ENCODE assay signal across 11 cellular contexts in genomic region chr14:35480119-35480769, GRCh38. TPM values are rescaled to one million over a fixed set of nuclear protein-coding genes. Genes with fewer than 3 reads are reported as not detected.
DNase-seq lines count a peak whose midpoint lies in the region; ATAC-seq and TF ChIP-seq lines count a peak whose summit lies in the region.
"Had no signal": no experiment of that assay in that cellular context is flagged by ENCODE, and none has a peak within 500 bp of the region (broad histone marks: within the 10 kb centered on the region; RNA-seq: fewer than 3 reads in every experiment).

No MANE protein-coding gene starts in this region.

- no peak for TF ChIP-seq CTCF in glutamatergic neuron (IDR thresholded peaks at IDR 0.05; ENCODE audit: partially characterized antibody, unreplicated experiment)

- H3K36me3 Mint-ChIP-seq in glutamatergic neuron (ENCODE audit: unreplicated experiment), result no peaks in the 10 kb centered on the region

- DNase-seq in astrocyte of the hippocampus (ENCODE audit: low read depth, low spot score), result peak; percentile 17
- DNase-seq in glutamatergic neuron, result no peak
- no peak for DNase-seq in activated gamma-delta T cell treated with Interleukin-2 at 50 U/mL for 16 hours
- no peak for DNase-seq in NCI-H2107 (lab: John Stamatoyannopoulos, UW)
- DNase-seq in DMS153 (lab: John Stamatoyannopoulos, UW), result no peak
- DNase-seq: activated CD4-positive, CD25-positive, alpha-beta regulatory T cell treated with anti-CD3 and anti-CD28 coated beads, Interleukin-2, amount 50 U/mL, for 72 hours; left colon had no signal

- H3K4me1 Mint-ChIP-seq in glutamatergic neuron (ENCODE audit: low read depth, unreplicated experiment), result peaks cover 4% of the 10 kb centered on the region

- ATAC-seq in GM18499 (IDR thresholded peaks at IDR 0.05; ENCODE audit: insufficient read depth, unreplicated experiment), result peak; percentile 89
- peak; percentile 76 for ATAC-seq in GM19468 (IDR thresholded peaks at IDR 0.05; ENCODE audit: extremely low read depth, unreplicated experiment)
- peak; percentile 88 for ATAC-seq in HG03103 (IDR thresholded peaks at IDR 0.05; ENCODE audit: low read depth, unreplicated experiment)
- ATAC-seq: left colon had no signal

- H3K4me3 Mint-ChIP-seq in glutamatergic neuron (ENCODE audit: unreplicated experiment), result no peak overlapping the region

- H3K27ac Mint-ChIP-seq in glutamatergic neuron (ENCODE audit: unreplicated experiment), result no peak overlapping the region

- peaks cover 1% of the 10 kb centered on the region for H3K9me3 Mint-ChIP-seq in glutamatergic neuron (ENCODE audit: unreplicated experiment)

- H3K27me3 Mint-ChIP-seq in glutamatergic neuron (ENCODE audit: unreplicated experiment), result no peaks in the 10 kb centered on the region

RNA-seq across cellular contexts. Expression of gene INSM2, which starts 53.7 kb away (rescaled TPM):
- total RNA-seq in glutamatergic neuron (ENCODE audit: unreplicated experiment), result 21.7 TPM
- total RNA-seq: left colon, thoracic aorta had no signal
